29 cellular contexts compared by ENCODE assay signal in the genomic region with DNA sequence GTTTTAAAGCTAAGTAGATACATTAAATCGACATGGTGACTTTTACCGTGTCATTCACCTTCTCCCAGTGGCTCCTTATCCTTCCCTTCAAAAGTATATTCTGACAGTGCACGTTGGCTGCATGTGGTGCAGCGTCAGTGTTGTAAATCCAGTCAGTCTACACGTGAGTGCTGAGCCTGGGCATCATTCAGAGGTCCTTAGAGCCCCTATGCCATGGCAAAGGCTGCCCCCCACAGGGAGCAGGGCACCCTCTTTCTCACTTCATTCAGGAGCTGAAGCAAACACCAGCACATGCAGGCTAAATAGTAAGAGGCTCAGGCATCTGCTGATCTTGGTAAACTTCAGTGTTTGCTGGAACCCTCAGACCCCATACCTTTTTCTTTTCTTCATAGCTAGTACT. TPM values are rescaled to one million over a fixed set of nuclear protein-coding genes. Genes with fewer than 3 reads are reported as not detected.
DNase-seq lines count a peak whose midpoint lies in the region; ATAC-seq, FAIRE-seq and TF ChIP-seq lines count a peak whose summit lies in the region.
"Had no signal": no experiment of that assay in that cellular context is flagged by ENCODE, and none has a peak within 500 bp of the region (broad histone marks: within the 10 kb centered on the region; RNA-seq: fewer than 3 reads in every experiment).

No MANE protein-coding gene starts in this region.

- H3K9ac ChIP-seq in HepG2 (ENCODE audit: insufficient read depth, low read depth, low read length) = no peak overlapping the region

- DNase-seq in DMS 273 (lab: John Stamatoyannopoulos, UW; ENCODE audit: unreplicated experiment) (peak; percentile 2), DMS 273 treated with DMSO at 0.1 percent for 48 hours (lab: John Stamatoyannopoulos, UW) (no peak), HepG2 (ENCODE audit: low spot score) (no peak), left lung (no peak), HPDE6-E6E7 (ENCODE audit: extremely low spot score) (no peak)
- no peak for DNase-seq in stimulated activated naive CD8-positive, alpha-beta T cell treated with anti-CD3 and anti-CD28 coated beads, Interleukin-15, Interleukin-2, amounts not matched to agents 100 U/mL and 50 U/mL, for 24 hours
- DNase-seq in activated naive CD8-positive, alpha-beta T cell treated with anti-CD3 and anti-CD28 coated beads, Interleukin-2, amount 50 U/mL, for 24 hours = no peak
- DNase-seq: activated T-cell treated with anti-CD3 and anti-CD28 coated beads, Interleukin-2, amount 50 U/mL, for 1 hour; AML-193; amniotic stem cell; dorsolateral prefrontal cortex; foreskin melanocyte; Kasumi-1; mesenchymal stem cell; naive B cell; NCI-H1105; NCI-H2081 treated with DMSO at 0.1 percent for 48 hours; NCI-H510A treated with DMSO at 0.1 percent for 48 hours; posterior cingulate gyrus; SHP77 treated with DMSO at 0.1 percent for 48 hours; stimulated activated CD4-positive, alpha-beta T cell treated with anti-CD3 and anti-CD28 coated beads, Interleukin-2, amount 100 ng/mL, for 24 hours; T1000; upper lobe of left lung had no signal

- no peak for TF ChIP-seq CTCF in HepG2 (CRISPR knock-in tag; IDR thresholded peaks at IDR 0.05)
- TF ChIP-seq CTCF in left lung (IDR thresholded peaks at IDR 0.05) = no peak

- peak overlapping the region; percentile 37 for H3K27ac Mint-ChIP-seq in stimulated activated naive CD8-positive, alpha-beta T cell treated with anti-CD3 and anti-CD28 coated beads, Interleukin-15, Interleukin-2, amounts not matched to agents 100 ng/mL and 50 ng/mL, for 24 hours
- peak overlapping the region; percentile 58 for H3K27ac Mint-ChIP-seq in activated naive CD8-positive, alpha-beta T cell treated with anti-CD3 and anti-CD28 coated beads, Interleukin-2, amount 50 U/mL, for 24 hours

- no peak overlapping the region for H2AFZ ChIP-seq in HepG2 (ENCODE audit: low read length)

- FAIRE-seq in HepG2 (lab: Jason Lieb, UNC) = no peak
- FAIRE-seq: D721Med, GM12878, H54 had no signal

- no peak for TF ChIP-seq EP300 in HepG2 (IDR thresholded peaks at IDR 0.05; ENCODE audit: low read depth in 2 of 2, low read length in 2 of 2)
- no peak for TF ChIP-seq EP300 in HepG2 (CRISPR knock-in tag; IDR thresholded peaks at IDR 0.05; ENCODE audit: borderline replicate concordance)

- in situ Hi-C loops in HepG2 (cut with HindIII; ENCODE audit: extremely low pct_ligation_motif_present, low pct_unique_long_range_greater_than_20kb) = no loop called here

- peaks cover 2 to 7% of the 10 kb centered on the region in 2 experiments; a peak in 2 of 5 replicates for H3K27me3 ChIP-seq in HepG2 (ENCODE audit: control insufficient read depth in 1 of 2, insufficient read depth in 2 of 2, low read length in 2 of 2)
- no peaks in the 10 kb centered on the region for H3K27me3 ChIP-seq in left lung
- H3K27me3 ChIP-seq: cardiac muscle cell, dorsolateral prefrontal cortex, upper lobe of left lung had no signal

- TF ChIP-seq POLR2A in HepG2 (IDR thresholded peaks at IDR 0.05; ENCODE audit: insufficient read depth in 1 of 2, low read depth in 2 of 2, low read length in 2 of 2) = no peak

- intact Hi-C loops in HepG2 (cut with micrococcal nuclease; ENCODE audit: unreplicated experiment) = no loop called here
- intact Hi-C loops in left lung (cut with DNase I) = loop anchor here in 1 of 2 donors (10.0 kb wide), 1 partner anchor 63 kb away; no protein-coding TSS in a partner anchor

- no TSS peak for BruUV-seq in HepG2 (replicated peaks; lab: Mats Ljungman, UMichigan)

- H3K27ac ChIP-seq in HepG2 (ENCODE audit: extremely low read length, insufficient read depth, low read length) = no peak overlapping the region
- no peak overlapping the region for H3K27ac ChIP-seq in left lung
- H3K27ac ChIP-seq: 22Rv1, cardiac muscle cell, dorsolateral prefrontal cortex, upper lobe of left lung had no signal

- H3K79me2 ChIP-seq in HepG2 (ENCODE audit: insufficient read depth, low read length) = no peaks in the 10 kb centered on the region

- POLR2A ChIA-PET in HepG2 (lab: Yijun Ruan, JAX) = interaction anchor here (1.0 kb wide), 1 partner anchor 9 kb away, joined by 3 read pairs; no protein-coding TSS in a partner anchor

- H3K4me3 ChIP-seq in HepG2 (replicated peaks in 1 of 3; ENCODE audit: insufficient read depth in 1 of 3, low read depth in 2 of 3, low read length in 3 of 3) (no peak overlapping the region), left lung (no peak overlapping the region)
- H3K4me3 ChIP-seq: cardiac muscle cell, dorsolateral prefrontal cortex, GM12878, upper lobe of left lung had no signal

- WGBS in HepG2 (ENCODE audit: low lambda C conversion rate) = 12% methylated on average over 5 of the region's 5 CpGs

- H3K9me3 ChIP-seq in HepG2 (ENCODE audit: low read length) (no peaks in the 10 kb centered on the region), left lung (no peaks in the 10 kb centered on the region)
- H3K9me3 ChIP-seq: upper lobe of left lung had no signal

- no peak overlapping the region for H3K4me3 Mint-ChIP-seq in stimulated activated naive CD8-positive, alpha-beta T cell treated with anti-CD3 and anti-CD28 coated beads, Interleukin-15, Interleukin-2, amounts not matched to agents 100 ng/mL and 50 ng/mL, for 24 hours
- H3K4me3 Mint-ChIP-seq in activated naive CD8-positive, alpha-beta T cell treated with anti-CD3 and anti-CD28 coated beads, Interleukin-2, amount 50 U/mL, for 24 hours = no peak overlapping the region
- H3K4me3 Mint-ChIP-seq: naive B cell had no signal

- CTCF ChIA-PET in HepG2 (lab: Yijun Ruan, JAX; ENCODE audit: low intra/inter-chr PET ratio, low total read pairs) = no interaction called here

- no peaks in the 10 kb centered on the region for H3K4me1 ChIP-seq in HepG2 (ENCODE audit: insufficient read depth, low read length)
- no peaks in the 10 kb centered on the region for H3K4me1 ChIP-seq in left lung
- H3K4me1 ChIP-seq: upper lobe of left lung had no signal

- H3K9me3 Mint-ChIP-seq in stimulated activated naive CD8-positive, alpha-beta T cell treated with anti-CD3 and anti-CD28 coated beads, Interleukin-15, Interleukin-2, amounts not matched to agents 100 ng/mL and 50 ng/mL, for 24 hours = no peaks in the 10 kb centered on the region
- H3K9me3 Mint-ChIP-seq in activated naive CD8-positive, alpha-beta T cell treated with anti-CD3 and anti-CD28 coated beads, Interleukin-2, amount 50 U/mL, for 24 hours = no peaks in the 10 kb centered on the region
- H3K9me3 Mint-ChIP-seq: naive B cell had no signal

- H4K20me1 ChIP-seq in HepG2 (ENCODE audit: insufficient read depth, low read length) = no peaks in the 10 kb centered on the region

- H3K36me3 ChIP-seq in HepG2 (replicated peaks in 1 of 2; ENCODE audit: control insufficient read depth in 1 of 2, insufficient read depth in 2 of 2, low read length in 2 of 2) (no peaks in the 10 kb centered on the region), left lung (no peaks in the 10 kb centered on the region)
- H3K36me3 ChIP-seq: cardiac muscle cell, upper lobe of left lung had no signal

- H3K36me3 Mint-ChIP-seq in stimulated activated naive CD8-positive, alpha-beta T cell treated with anti-CD3 and anti-CD28 coated beads, Interleukin-15, Interleukin-2, amounts not matched to agents 100 ng/mL and 50 ng/mL, for 24 hours (ENCODE audit: low read depth) = peaks cover 53% of the 10 kb centered on the region
- peaks cover 47% of the 10 kb centered on the region for H3K36me3 Mint-ChIP-seq in activated naive CD8-positive, alpha-beta T cell treated with anti-CD3 and anti-CD28 coated beads, Interleukin-2, amount 50 U/mL, for 24 hours (ENCODE audit: low read depth)

- no peaks in the 10 kb centered on the region for H3K27me3 Mint-ChIP-seq in stimulated activated naive CD8-positive, alpha-beta T cell treated with anti-CD3 and anti-CD28 coated beads, Interleukin-15, Interleukin-2, amounts not matched to agents 100 ng/mL and 50 ng/mL, for 24 hours
- H3K27me3 Mint-ChIP-seq in activated naive CD8-positive, alpha-beta T cell treated with anti-CD3 and anti-CD28 coated beads, Interleukin-2, amount 50 U/mL, for 24 hours = no peaks in the 10 kb centered on the region
- H3K27me3 Mint-ChIP-seq: naive B cell had no signal

- no peak overlapping the region for H3K4me2 ChIP-seq in HepG2 (ENCODE audit: low read depth, low read length)

- ATAC-seq in stimulated activated naive CD8-positive, alpha-beta T cell treated with anti-CD3 and anti-CD28 coated beads, Interleukin-15, Interleukin-2, amounts not matched to agents 100 U/mL and 50 U/mL, for 24 hours = no peak
- ATAC-seq in activated naive CD8-positive, alpha-beta T cell treated with anti-CD3 and anti-CD28 coated beads, Interleukin-2, amount 50 U/mL, for 24 hours = no peak
- ATAC-seq in HepG2 = no peak
- ATAC-seq in left lung = no peak
- ATAC-seq: GM12878 had no signal

- no peak for TF ChIP-seq RAD21 in HepG2 (CRISPR knock-in tag; IDR thresholded peaks at IDR 0.05)

- peaks cover 71% of the 10 kb centered on the region for H3K4me1 Mint-ChIP-seq in stimulated activated naive CD8-positive, alpha-beta T cell treated with anti-CD3 and anti-CD28 coated beads, Interleukin-15, Interleukin-2, amounts not matched to agents 100 ng/mL and 50 ng/mL, for 24 hours (ENCODE audit: low read depth)
- peaks cover 76% of the 10 kb centered on the region for H3K4me1 Mint-ChIP-seq in activated naive CD8-positive, alpha-beta T cell treated with anti-CD3 and anti-CD28 coated beads, Interleukin-2, amount 50 U/mL, for 24 hours
- H3K4me1 Mint-ChIP-seq: naive B cell had no signal

RNA-seq across cellular contexts. Expression of a gene that starts 43.3 kb away (rescaled TPM):
- total RNA-seq in HepG2 (2016; rRNA removed; fragmentation: Illumina TruSeq; extraction: Trizol) = 0.07 TPM in 1 of 2 replicates, not detected in the other
- total RNA-seq in HepG2 (2016; cell fraction: cytosol; rRNA removed; fragmentation: Illumina TruSeq; extraction: Trizol; ENCODE audit: low read depth) = not detected in 2 replicates
- total RNA-seq in HepG2 (2016; cell fraction: insoluble cytoplasmic fraction; rRNA removed; fragmentation: Illumina TruSeq; extraction: Trizol) = 0.06 TPM in 1 of 2 replicates, not detected in the other
- total RNA-seq in HepG2 (2016; cell fraction: membrane; rRNA removed; fragmentation: Illumina TruSeq; extraction: Trizol) = 0.03 TPM in 1 of 2 replicates, not detected in the other
- total RNA-seq in HepG2 (2016; cell fraction: nucleus; rRNA removed; fragmentation: Illumina TruSeq; extraction: Trizol) = 0.25 TPM in 1 of 2 replicates, not detected in the other
- not detected in 2 replicates for polyA plus RNA-seq in HepG2 (2011; rRNA removed)
- polyA plus RNA-seq in HepG2 (2011; cell fraction: cytosol; rRNA removed) = 0.03 TPM in 2 replicates
- polyA plus RNA-seq in HepG2 (2011; cell fraction: nucleus; rRNA removed) = 0.10 and 0.12 TPM in 2 replicates
- 0.03 and 0.11 TPM in 2 replicates for polyA plus RNA-seq in HepG2 (2012)
- polyA plus RNA-seq in HepG2 (2016; cell fraction: cytosol; fragmentation: Illumina TruSeq; extraction: Trizol; ENCODE audit: low read depth) = not detected in 2 replicates
- polyA plus RNA-seq in HepG2 (2016; cell fraction: insoluble cytoplasmic fraction; fragmentation: Illumina TruSeq; extraction: Trizol; ENCODE audit: low read depth) = 0.04 TPM in 1 of 2 replicates, not detected in the other
- not detected in 2 replicates for polyA plus RNA-seq in HepG2 (2016; cell fraction: membrane; fragmentation: Illumina TruSeq; extraction: Trizol; ENCODE audit: low read depth)
- polyA plus RNA-seq in HepG2 (2016; cell fraction: nucleus; fragmentation: Illumina TruSeq; extraction: Trizol; ENCODE audit: insufficient read depth, low read depth) = not detected in 2 replicates
- polyA minus RNA-seq in HepG2 (2011; rRNA and poly(A)+ RNA removed; ENCODE audit: low replicate concordance) = 0.08 and 0.40 TPM in 2 replicates
- polyA minus RNA-seq in HepG2 (2011; cell fraction: cytosol; rRNA and poly(A)+ RNA removed) = not detected in 2 replicates
- polyA minus RNA-seq in HepG2 (2011; cell fraction: nucleus; rRNA and poly(A)+ RNA removed) = 0.13 TPM in 1 of 2 replicates, not detected in the other
- 10 to 100 TPM in 1 of 2 donors, 1 to 10 TPM in 1; 3.3 to 19.2 TPM for total RNA-seq in left lung
